In the genomic region with DNA sequence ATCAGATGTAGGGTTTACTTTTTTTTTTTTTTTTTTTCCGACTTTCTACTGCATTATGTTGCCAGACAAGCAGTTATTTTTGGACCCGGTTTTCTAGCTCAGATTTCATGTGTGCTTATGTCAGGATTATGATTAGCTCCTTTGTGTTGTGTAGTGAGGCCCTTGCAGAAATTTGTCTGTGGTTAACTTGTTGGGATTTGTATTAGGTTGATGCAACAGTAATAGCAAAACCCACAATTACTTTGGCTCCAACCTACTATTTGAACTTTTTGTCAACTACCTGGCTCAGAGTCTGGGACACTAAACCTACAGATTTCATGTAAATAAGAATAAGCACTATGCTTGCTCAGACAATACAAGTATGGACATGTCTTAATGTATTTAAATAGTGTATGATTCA, we compare ENCODE assay signal across 17 cellular contexts. TPM values are rescaled to one million over a fixed set of nuclear protein-coding genes. Genes with fewer than 3 reads are reported as not detected.
DNase-seq lines count a peak whose midpoint lies in the region; ATAC-seq, FAIRE-seq and TF ChIP-seq lines count a peak whose summit lies in the region.
"Had no signal": no experiment of that assay in that cellular context is flagged by ENCODE, and none has a peak within 500 bp of the region (broad histone marks: within the 10 kb centered on the region; RNA-seq: fewer than 3 reads in every experiment).

No MANE protein-coding gene starts in this region.

- peaks cover 16% of the 10 kb centered on the region for H3K4me1 Mint-ChIP-seq in MCF 10A (ENCODE audit: insufficient read depth, unreplicated experiment)
- no peaks in the 10 kb centered on the region for H3K4me1 Mint-ChIP-seq in CD4-positive, alpha-beta T cell (ENCODE audit: low read depth)

- peaks cover 3% of the 10 kb centered on the region for H3K27me3 Mint-ChIP-seq in MCF 10A (ENCODE audit: insufficient read depth, unreplicated experiment)
- no peaks in the 10 kb centered on the region for H3K27me3 Mint-ChIP-seq in CD4-positive, alpha-beta T cell

- no peaks in the 10 kb centered on the region for H3K9me3 Mint-ChIP-seq in MCF 10A (ENCODE audit: unreplicated experiment)
- H3K9me3 Mint-ChIP-seq in CD4-positive, alpha-beta T cell = no peaks in the 10 kb centered on the region
- H3K9me3 Mint-ChIP-seq: neural progenitor cell had no signal

- H3K27me3 ChIP-seq in breast epithelium (no peaks in the 10 kb centered on the region), mammary epithelial cell (ENCODE audit: insufficient read depth, low read length) (no peaks in the 10 kb centered on the region)
- H3K27me3 ChIP-seq in CD4-positive, alpha-beta T cell (ENCODE audit: control insufficient read depth, insufficient read depth, low read length) = no peaks in the 10 kb centered on the region
- H3K27me3 ChIP-seq: dorsolateral prefrontal cortex, neural progenitor cell had no signal

- H4K20me1 ChIP-seq in mammary epithelial cell (ENCODE audit: insufficient read depth, low read length) = no peaks in the 10 kb centered on the region

- ATAC-seq in mucosa of descending colon (no peak), GM18505 (IDR thresholded peaks at IDR 0.05; ENCODE audit: unreplicated experiment) (no peak)
- no peak for ATAC-seq in CD4-positive, alpha-beta T cell (ENCODE audit: poor library complexity)

- no peaks in the 10 kb centered on the region for H3K36me3 Mint-ChIP-seq in MCF 10A (ENCODE audit: insufficient read depth, unreplicated experiment)
- H3K36me3 Mint-ChIP-seq in CD4-positive, alpha-beta T cell (ENCODE audit: low read depth) = no peaks in the 10 kb centered on the region
- H3K36me3 Mint-ChIP-seq: activated naive CD8-positive, alpha-beta T cell; neural progenitor cell had no signal

- no peaks in the 10 kb centered on the region for H3K79me2 ChIP-seq in mammary epithelial cell (ENCODE audit: insufficient read depth, low read length)

- WGBS in mammary epithelial cell (ENCODE audit: low coverage, missing lambda C conversion rate) = 0% methylated on average over 2 of the region's 2 CpGs

- H3K4me3 Mint-ChIP-seq in MCF 10A (ENCODE audit: unreplicated experiment) = no peak overlapping the region
- H3K4me3 Mint-ChIP-seq in CD4-positive, alpha-beta T cell = no peak overlapping the region
- H3K4me3 Mint-ChIP-seq: activated naive CD8-positive, alpha-beta T cell; neural progenitor cell had no signal

- dilution Hi-C loops in mammary epithelial cell (cut with HindIII; ENCODE audit: low sequenced_read_pairs) = no loop called here

- CTCF ChIA-PET in MCF 10A (lab: Yijun Ruan, JAX) (interaction anchor here (0.6 kb wide), 2 partner anchors 12 to 119 kb away, joined by 3 to 4 read pairs; no protein-coding TSS in a partner anchor), mammary epithelial cell (lab: Charles Lee; ENCODE audit: low non-redundant PET) (interaction anchor here (0.6 kb wide), 1 partner anchor 78 kb away, joined by 4 read pairs; no protein-coding TSS in a partner anchor)
- CTCF ChIA-PET in CD4-positive, alpha-beta T cell (lab: Charles Lee) = interaction anchor here (1.0 kb wide), 1 partner anchor 12 kb away, joined by 3 read pairs; no protein-coding TSS in a partner anchor

- H3K9ac ChIP-seq in mammary epithelial cell (ENCODE audit: insufficient read depth, low read length) = no peak overlapping the region
- H3K9ac ChIP-seq: neural progenitor cell, SK-N-SH had no signal

- no peak overlapping the region for H2AFZ ChIP-seq in mammary epithelial cell (ENCODE audit: low read depth, low read length)
- H2AFZ ChIP-seq: neural progenitor cell had no signal

- H3K4me3 ChIP-seq in breast epithelium (no peak overlapping the region), mammary epithelial cell (replicated peaks in 1 of 3; ENCODE audit: insufficient read depth in 1 of 3, low read depth in 2 of 3, low read length in 3 of 3) (no peak overlapping the region), mucosa of descending colon (no peak overlapping the region)
- H3K4me3 ChIP-seq: dorsolateral prefrontal cortex, neural progenitor cell had no signal

- in situ Hi-C loops in mammary epithelial cell (cut with MboI; ENCODE audit: low sequenced_read_pairs in 2 of 2) = no loop called here

- no peaks in the 10 kb centered on the region for H3K4me1 ChIP-seq in breast epithelium
- peaks cover 9% of the 10 kb centered on the region for H3K4me1 ChIP-seq in mammary epithelial cell (ENCODE audit: insufficient read depth, low read length)
- no peaks in the 10 kb centered on the region for H3K4me1 ChIP-seq in mucosa of descending colon (ENCODE audit: low read depth)
- H3K4me1 ChIP-seq: neural progenitor cell had no signal

- POLR2A ChIA-PET in MCF 10A (lab: Yijun Ruan, JAX) = interaction anchor here (0.6 to 1.0 kb wide), 2 partner anchors 22 to 545 kb away, joined by 3 read pairs; no protein-coding TSS in a partner anchor
- POLR2A ChIA-PET in CD4-positive, alpha-beta T cell (lab: Charles Lee) = no interaction called here

- TF ChIP-seq CTCF in MCF 10A (IDR thresholded peaks at IDR 0.05; ENCODE audit: unreplicated experiment) (no peak), breast epithelium (IDR thresholded peaks at IDR 0.05) (no peak), mammary epithelial cell (conservative IDR thresholded peaks at IDR 0.05 in 1 of 2, IDR thresholded peaks at IDR 0.05 in 1 of 2; ENCODE audit: extremely low read depth in 1 of 2, insufficient read depth in 1 of 2, low read depth in 1 of 2, low read length in 2 of 2) (no peak), mucosa of descending colon (IDR thresholded peaks at IDR 0.05) (no peak)
- TF ChIP-seq CTCF in CD4-positive, alpha-beta T cell (IDR thresholded peaks at IDR 0.05) = no peak

- peak overlapping the region; percentile 50 for H3K27ac Mint-ChIP-seq in MCF 10A (ENCODE audit: low read depth, unreplicated experiment)
- H3K27ac Mint-ChIP-seq in CD4-positive, alpha-beta T cell = no peak overlapping the region
- H3K27ac Mint-ChIP-seq: activated naive CD8-positive, alpha-beta T cell; neural progenitor cell had no signal

- FAIRE-seq in urothelium cell line (lab: Jason Lieb, UNC) = no peak

- no peaks in the 10 kb centered on the region for H3K36me3 ChIP-seq in breast epithelium
- H3K36me3 ChIP-seq in mammary epithelial cell (ENCODE audit: insufficient read depth, low read length) = no peaks in the 10 kb centered on the region
- H3K36me3 ChIP-seq in mucosa of descending colon (ENCODE audit: low read depth) = no peaks in the 10 kb centered on the region
- H3K36me3 ChIP-seq: neural progenitor cell had no signal

- H3K9me3 ChIP-seq in breast epithelium (no peaks in the 10 kb centered on the region), mammary epithelial cell (replicated peaks; ENCODE audit: insufficient read depth, low read length) (no peaks in the 10 kb centered on the region), mucosa of descending colon (no peaks in the 10 kb centered on the region)
- no peaks in the 10 kb centered on the region for H3K9me3 ChIP-seq in CD4-positive, alpha-beta T cell (ENCODE audit: control insufficient read depth, low read length)
- H3K9me3 ChIP-seq: SK-N-SH had no signal

- H3K4me2 ChIP-seq in mammary epithelial cell (ENCODE audit: insufficient read depth, low read depth, low read length) = peak overlapping the region; percentile 18
- H3K4me2 ChIP-seq: neural progenitor cell, SK-N-SH had no signal

- H3K27ac ChIP-seq in breast epithelium = no peak overlapping the region
- H3K27ac ChIP-seq in mammary epithelial cell (ENCODE audit: insufficient read depth, low read depth, low read length) = no peak overlapping the region
- no peak overlapping the region for H3K27ac ChIP-seq in CD4-positive, alpha-beta T cell (ENCODE audit: low read depth, low read length)
- H3K27ac ChIP-seq: dorsolateral prefrontal cortex, neural progenitor cell had no signal

- intact Hi-C loops in MCF 10A (cut with micrococcal nuclease) = loop anchor here (10.0 kb wide), 1 partner anchor 46 kb away; no protein-coding TSS in a partner anchor
- intact Hi-C loops in breast epithelium (cut with DNase I; ENCODE audit: low total_unique reads) = no loop called here
- intact Hi-C loops in mammary epithelial cell (cut with micrococcal nuclease) = no loop called here
- intact Hi-C loops in mucosa of descending colon (cut with DNase I, micrococcal nuclease) = no loop called here
- intact Hi-C loops in CD4-positive, alpha-beta T cell (cut with DNase I, micrococcal nuclease) = no loop called here

- no peak for TF ChIP-seq POLR2A in breast epithelium (IDR thresholded peaks at IDR 0.05)
- TF ChIP-seq POLR2A in GM18505 (IDR thresholded peaks at IDR 0.05; ENCODE audit: borderline replicate concordance, extremely low read depth, insufficient read depth, insufficient read length) = no peak

- DNase-seq in MCF 10A (ENCODE audit: unreplicated experiment) = peak; percentile 67
- DNase-seq in breast epithelium (ENCODE audit: low spot score in 2 of 2) = no peak
- DNase-seq in mammary epithelial cell = peak; percentile 54
- peak; percentile 73 for DNase-seq in iris pigment epithelial cell (ENCODE audit: low read depth)
- peak; percentile 6 for DNase-seq in urothelium cell line (ENCODE audit: low spot score)
- DNase-seq in mucosa of descending colon = no peak
- no peak for DNase-seq in CD4-positive, alpha-beta T cell
- DNase-seq: 8988T; dorsolateral prefrontal cortex; glutamatergic neuron; NCI-H1930; NK-92 treated with Interleukin-12 subunit alpha and Interleukin-12 subunit beta, amount 100 ng/mL, for 24 hours; SK-N-SH; stimulated activated CD4-positive, alpha-beta T cell treated with anti-CD3 and anti-CD28 coated beads, Interleukin-12 subunit alpha, Interleukin-12 subunit beta, amount 100 ng/mL, for 4 hours had no signal

- no TSS peak for BruUV-seq in MCF 10A (replicated peaks; lab: Mats Ljungman, UMichigan)
- no TSS peak for BruUV-seq in mammary epithelial cell (replicated peaks; lab: Mats Ljungman, UMichigan)

RNA-seq across cellular contexts. Expression of a gene that starts 44.1 kb away (rescaled TPM):
- total RNA-seq in MCF 10A (2022) = not detected in 2 replicates
- total RNA-seq in breast epithelium = 10 to 100 TPM in 2 of 3 donors, 1 to 10 TPM in 1; 8.6 to 34.1 (median 19.2) TPM
- total RNA-seq in mammary epithelial cell = not detected
- not detected for polyA plus RNA-seq in mammary epithelial cell
- not detected for polyA minus RNA-seq in mammary epithelial cell
- 10 to 100 TPM in 1 of 3 donors, 1 to 10 TPM in 1, under 1 TPM in 1; 0.96 to 15.3 (median 1.8) TPM for total RNA-seq in mucosa of descending colon
- not detected for total RNA-seq in CD4-positive, alpha-beta T cell

Comparison
In these comparisons a context has a peak if more than half of its experiments do, and no peak if none do; other contexts are left out.
1. DNase-seq: peak in MCF 10A (single experiment), mammary epithelial cell (single experiment), iris pigment epithelial cell (single experiment) and urothelium cell line (single experiment); none in breast epithelium (0 of 2), mucosa of descending colon (0 of 3) and CD4-positive, alpha-beta T cell (0 of 10).